Comparison of ENCODE assay signal across 10 cellular contexts in the genomic region with DNA sequence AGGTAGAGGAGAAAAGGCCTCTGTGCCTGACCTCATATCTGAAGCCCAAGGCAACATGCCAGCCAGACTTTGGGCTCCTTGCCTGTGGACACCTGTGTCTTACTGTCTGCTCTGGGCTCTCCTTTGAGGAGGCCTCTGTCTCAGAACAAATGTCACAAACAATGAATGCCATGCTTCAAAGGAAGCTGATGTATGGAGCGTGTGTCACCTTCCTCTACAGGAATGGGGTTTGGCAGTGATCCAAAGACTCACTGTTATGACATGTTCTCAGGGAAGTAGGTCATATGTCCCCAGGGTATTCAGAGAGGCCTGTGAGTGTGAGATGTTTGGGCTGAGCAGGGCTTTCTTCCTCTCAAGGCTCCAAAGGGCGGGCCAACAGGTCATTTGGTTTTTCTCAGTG. TPM values are rescaled to one million over a fixed set of nuclear protein-coding genes. Genes with fewer than 3 reads are reported as not detected.
DNase-seq lines count a peak whose midpoint lies in the region; ATAC-seq and TF ChIP-seq lines count a peak whose summit lies in the region.
"Had no signal": no experiment of that assay in that cellular context is flagged by ENCODE, and none has a peak within 500 bp of the region (broad histone marks: within the 10 kb centered on the region; RNA-seq: fewer than 3 reads in every experiment).

No MANE protein-coding gene starts in this region.

- H3K27me3 ChIP-seq in DOHH2 (ENCODE audit: control insufficient read depth, low read length), result peaks cover 4% of the 10 kb centered on the region; the same call in 1 of the 2 replicates
- no peaks in the 10 kb centered on the region for H3K27me3 ChIP-seq in vagina

- peak overlapping the region; percentile 22 for H3K4me3 Mint-ChIP-seq in activated T-helper 17 cell treated with anti-CD3 and anti-CD28 coated beads, Interleukin-2, amount 50 U/mL, for 72 hours

- peak overlapping the region; percentile 46 for H3K4me2 ChIP-seq in DOHH2 (ENCODE audit: low read length)

- H3K79me2 ChIP-seq in DOHH2 (ENCODE audit: control insufficient read depth, low read length), result no peaks in the 10 kb centered on the region

- no peaks in the 10 kb centered on the region for H3F3A ChIP-seq in DOHH2 (ENCODE audit: control insufficient read depth, insufficient read depth)

- intact Hi-C loops in lower leg skin (cut with DNase I; ENCODE audit: low total_unique reads) (no loop called here), vagina (cut with DNase I) (no loop called here)

- peak; percentile 64 for DNase-seq in HPDE6-E6E7 (ENCODE audit: extremely low spot score)
- peak; percentile 52 to 70 for DNase-seq in lower leg skin (ENCODE audit: low spot score in 2 of 2)
- no peak for DNase-seq in vagina (ENCODE audit: extremely low spot score in 2 of 2)
- no peak for DNase-seq in pons (ENCODE audit: low spot score)

- ATAC-seq in activated T-helper 17 cell treated with anti-CD3 and anti-CD28 coated beads, Interleukin-2, amount 50 U/mL, for 72 hours (replicated peaks), result peak; percentile 97
- ATAC-seq in HG02852 (IDR thresholded peaks at IDR 0.05; ENCODE audit: unreplicated experiment) (no peak), HG02970 (IDR thresholded peaks at IDR 0.05; ENCODE audit: low FRiP score, unreplicated experiment) (no peak)

- H3K4me1 ChIP-seq in DOHH2 (ENCODE audit: control insufficient read depth, low read length), result peaks cover 15% of the 10 kb centered on the region
- no peaks in the 10 kb centered on the region for H3K4me1 ChIP-seq in vagina

- H3K4me3 ChIP-seq in DOHH2 (ENCODE audit: low read length) (no peak overlapping the region), lower leg skin (ENCODE audit: low read depth, poor library complexity, severe bottlenecking) (no peak overlapping the region), vagina (no peak overlapping the region)

- H3K9me2 ChIP-seq in DOHH2 (replicated peaks; ENCODE audit: control insufficient read depth, low read length), result no peaks in the 10 kb centered on the region

- H3K9me3 Mint-ChIP-seq in activated T-helper 17 cell treated with anti-CD3 and anti-CD28 coated beads, Interleukin-2, amount 50 U/mL, for 72 hours, result peaks cover 7% of the 10 kb centered on the region

- H4K20me1 ChIP-seq in DOHH2 (ENCODE audit: control insufficient read depth, insufficient read depth, low read depth, low read length), result no peaks in the 10 kb centered on the region

- 42 to 68% methylated on average over 2 of the region's 2 CpGs for WGBS in lower leg skin, 2 donors

- TF ChIP-seq POLR2A in lower leg skin (IDR thresholded peaks at IDR 0.05), result no peak
- TF ChIP-seq POLR2A in vagina (IDR thresholded peaks at IDR 0.05), result no peak

- peak overlapping the region; percentile 82 for H3K27ac Mint-ChIP-seq in activated T-helper 17 cell treated with anti-CD3 and anti-CD28 coated beads, Interleukin-2, amount 50 U/mL, for 72 hours

- no peaks in the 10 kb centered on the region for H3K27me3 Mint-ChIP-seq in activated T-helper 17 cell treated with anti-CD3 and anti-CD28 coated beads, Interleukin-2, amount 50 U/mL, for 72 hours

- H3K9me3 ChIP-seq in DOHH2 (ENCODE audit: control insufficient read depth, insufficient read depth, low read length) (no peaks in the 10 kb centered on the region), vagina (no peaks in the 10 kb centered on the region)

- no peaks in the 10 kb centered on the region for H3K36me3 ChIP-seq in DOHH2 (ENCODE audit: control insufficient read depth, low read length)
- H3K36me3 ChIP-seq in vagina, result no peaks in the 10 kb centered on the region

- no peak for TF ChIP-seq CTCF in DOHH2 (IDR thresholded peaks at IDR 0.05; ENCODE audit: low read depth, low read length, poor library complexity, severe bottlenecking)
- no peak for TF ChIP-seq CTCF in lower leg skin (IDR thresholded peaks at IDR 0.05)
- no peak for TF ChIP-seq CTCF in vagina (IDR thresholded peaks at IDR 0.05)

- H3K27ac ChIP-seq in DOHH2 (ENCODE audit: low read depth, low read length) (no peak overlapping the region), vagina (no peak overlapping the region)

- peaks cover 34% of the 10 kb centered on the region for H3K4me1 Mint-ChIP-seq in activated T-helper 17 cell treated with anti-CD3 and anti-CD28 coated beads, Interleukin-2, amount 50 U/mL, for 72 hours

- H3K36me3 Mint-ChIP-seq in activated T-helper 17 cell treated with anti-CD3 and anti-CD28 coated beads, Interleukin-2, amount 50 U/mL, for 72 hours (ENCODE audit: low read depth), result no peaks in the 10 kb centered on the region

RNA-seq across cellular contexts. Expression of a gene that starts 38.4 kb away (rescaled TPM):
- total RNA-seq in activated T-helper 17 cell treated with anti-CD3 and anti-CD28 coated beads, Interleukin-2, amount 50 U/mL, for 72 hours, result 10 to 100 TPM; 32.7 to 54.1 TPM
- total RNA-seq in lower leg skin, result 10 to 100 TPM; 17.4 to 23.0 (median 20.1) TPM
- 77.6 TPM for total RNA-seq in vagina

RNA-seq across cellular contexts. Expression of a gene that starts 52.6 kb away (rescaled TPM):
- not detected for total RNA-seq in activated T-helper 17 cell treated with anti-CD3 and anti-CD28 coated beads, Interleukin-2, amount 50 U/mL, for 72 hours
- not detected for total RNA-seq in lower leg skin
- total RNA-seq in vagina, result not detected
- total RNA-seq: mononuclear cell, temporal lobe had no signal

Comparison
In these comparisons a context has a peak if more than half of its experiments do, and no peak if none do; other contexts are left out.
1. DNase-seq: peak in HPDE6-E6E7 (single experiment) and lower leg skin (2 of 2); none in vagina (0 of 2) and pons (single experiment).